22 cellular contexts compared by ENCODE assay signal in the genomic region with DNA sequence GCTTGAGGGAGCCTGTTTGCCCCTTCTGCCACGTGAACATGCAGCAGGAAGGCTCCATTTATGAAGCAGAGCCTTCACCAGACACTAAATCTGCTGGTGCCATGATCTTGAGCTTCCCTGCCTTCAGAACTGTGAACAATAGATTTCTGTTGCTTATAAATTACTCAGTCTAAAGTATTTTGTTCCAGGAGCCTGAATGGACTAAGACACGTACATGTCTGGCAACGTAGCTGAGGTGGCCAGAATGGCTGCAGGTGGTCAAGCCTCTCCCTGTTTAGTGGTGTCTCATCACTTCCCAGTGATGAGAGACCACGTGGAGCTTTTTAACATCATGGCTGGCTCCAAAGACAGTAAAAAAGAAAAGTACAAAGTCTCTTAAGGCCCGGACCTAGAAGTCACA. TPM values are rescaled to one million over a fixed set of nuclear protein-coding genes. Genes with fewer than 3 reads are reported as not detected.
A peak's percentile ranks its signal among the peaks of the same experiment; 100 is the strongest.
DNase-seq lines count a peak whose midpoint lies in the region; ATAC-seq and TF ChIP-seq lines count a peak whose summit lies in the region.
"Had no signal": no experiment of that assay in that cellular context is flagged by ENCODE, and none has a peak within 500 bp of the region (broad histone marks: within the 10 kb centered on the region; RNA-seq: fewer than 3 reads in every experiment).

No MANE protein-coding gene starts in this region.

- no peak for TF ChIP-seq EP300 in transverse colon (IDR thresholded peaks at IDR 0.05; ENCODE audit: low read depth)

- TF ChIP-seq POLR2A in transverse colon (IDR thresholded peaks at IDR 0.05) = no peak

- intact Hi-C loops in transverse colon (cut with DNase I; ENCODE audit: low total_unique reads) = no loop called here
- intact Hi-C loops in activated CD4-positive, alpha-beta memory T cell treated with anti-CD3 and anti-CD28 coated beads for 36 hours (cut with micrococcal nuclease) = no loop called here

- H3K27ac ChIP-seq in SJSA1 = peak overlapping the region; percentile 45
- peak overlapping the region; percentile 70 to 83 (median 74) for H3K27ac ChIP-seq in transverse colon
- H3K27ac ChIP-seq in hepatocyte = no peak overlapping the region
- H3K27ac ChIP-seq: pancreas, right lobe of liver, suprapubic skin, WERI-Rb-1 had no signal

- H3K4me1 ChIP-seq in SJSA1 (replicated peaks) (peaks cover 42% of the 10 kb centered on the region), transverse colon (peaks cover 24 to 42% (median 36%) of the 10 kb centered on the region in 4 donors), hepatocyte (ENCODE audit: insufficient read depth) (peaks cover 26% of the 10 kb centered on the region)
- H3K4me1 ChIP-seq: right lobe of liver had no signal

- peaks cover 4% of the 10 kb centered on the region for H3K27me3 Mint-ChIP-seq in nephron (ENCODE audit: low read depth)
- H3K27me3 Mint-ChIP-seq in activated CD4-positive, alpha-beta memory T cell treated with anti-CD3 and anti-CD28 coated beads for 36 hours = no peaks in the 10 kb centered on the region
- H3K27me3 Mint-ChIP-seq: activated naive CD8-positive, alpha-beta T cell; effector memory CD8-positive, alpha-beta T cell; memory B cell; naive B cell had no signal

- peak overlapping the region; percentile 93 to 99 (median 98) for H3K27ac Mint-ChIP-seq in nephron
- H3K27ac Mint-ChIP-seq in activated CD4-positive, alpha-beta memory T cell treated with anti-CD3 and anti-CD28 coated beads for 36 hours = no peak overlapping the region
- H3K27ac Mint-ChIP-seq: activated naive CD8-positive, alpha-beta T cell; activated T-helper 2 cell treated with anti-CD3 and anti-CD28 coated beads, Interferon-gamma antibody, Interleukin-2, Interleukin-4, amounts not matched to agents 10 μg/mL and 5 μg/mL and 100 μg/mL, durations not matched to agents 14 hours and 24 hours and 36 hours; memory B cell had no signal

- no peaks in the 10 kb centered on the region for H4K20me1 ChIP-seq in hepatocyte (ENCODE audit: insufficient read depth, poor library complexity, severe bottlenecking)

- H3K27me3 ChIP-seq in SJSA1 (replicated peaks) (no peaks in the 10 kb centered on the region), transverse colon (no peaks in the 10 kb centered on the region), hepatocyte (no peaks in the 10 kb centered on the region)
- H3K27me3 ChIP-seq: pancreas, right lobe of liver, suprapubic skin had no signal

- DNase-seq in SJSA1 (ENCODE audit: low read depth in 1 of 2, low spot score in 2 of 2) (no peak), transverse colon (no peak), hepatocyte (ENCODE audit: low spot score) (no peak)
- DNase-seq in activated CD4-positive, alpha-beta memory T cell treated with anti-CD3 and anti-CD28 coated beads for 36 hours = no peak
- DNase-seq: activated CD4-positive, alpha-beta T cell treated with anti-CD3 and anti-CD28 coated beads, Interleukin-2, amount 50 U/mL, for 1 hour; effector memory CD8-positive, alpha-beta T cell; naive B cell; NCI-H1417 treated with DMSO at 0.1 percent for 48 hours; NCI-H2107; NCI-H510A; pancreas; right lobe of liver; WERI-Rb-1 had no signal

- 80 to 92% methylated on average over 3 to 5 of the region's 5 CpGs for WGBS in transverse colon (ENCODE audit: low coverage in 1 of 2), 2 donors
- WGBS in hepatocyte (ENCODE audit: low lambda C conversion rate, missing lambda C conversion rate) = 64% methylated on average over 5 of the region's 5 CpGs

- ATAC-seq in HG03280 (IDR thresholded peaks at IDR 0.05; ENCODE audit: unreplicated experiment) (peak; percentile 7), HG03108 (IDR thresholded peaks at IDR 0.05; ENCODE audit: unreplicated experiment) (no peak)
- ATAC-seq: effector memory CD8-positive, alpha-beta T cell; HepG2; pancreas; right lobe of liver had no signal

- H3K4me3 ChIP-seq in SJSA1 (no peak overlapping the region), transverse colon (no peak overlapping the region), hepatocyte (no peak overlapping the region)
- H3K4me3 ChIP-seq: pancreas, right lobe of liver, SK-N-MC, suprapubic skin had no signal

- H2AFZ ChIP-seq in hepatocyte = no peak overlapping the region

- POLR2A ChIA-PET in activated CD4-positive, alpha-beta memory T cell treated with anti-CD3 and anti-CD28 coated beads for 36 hours (lab: Charles Lee) = no interaction called here

- H3K4me3 Mint-ChIP-seq in nephron = no peak overlapping the region
- no peak overlapping the region for H3K4me3 Mint-ChIP-seq in activated CD4-positive, alpha-beta memory T cell treated with anti-CD3 and anti-CD28 coated beads for 36 hours
- H3K4me3 Mint-ChIP-seq: activated naive CD8-positive, alpha-beta T cell; effector memory CD8-positive, alpha-beta T cell; memory B cell had no signal

- H3K4me1 Mint-ChIP-seq in nephron = peaks cover 66% of the 10 kb centered on the region
- peaks cover 24% of the 10 kb centered on the region for H3K4me1 Mint-ChIP-seq in activated CD4-positive, alpha-beta memory T cell treated with anti-CD3 and anti-CD28 coated beads for 36 hours (ENCODE audit: low read depth)

- TF ChIP-seq CTCF in nephron (IDR thresholded peaks at IDR 0.05; ENCODE audit: unreplicated experiment in 3 of 3) (no peak), transverse colon (IDR thresholded peaks at IDR 0.05) (no peak), hepatocyte (IDR thresholded peaks at IDR 0.05; ENCODE audit: poor library complexity) (no peak)

- no peaks in the 10 kb centered on the region for H3K9me3 Mint-ChIP-seq in nephron
- peaks cover 2% of the 10 kb centered on the region for H3K9me3 Mint-ChIP-seq in activated CD4-positive, alpha-beta memory T cell treated with anti-CD3 and anti-CD28 coated beads for 36 hours
- H3K9me3 Mint-ChIP-seq: effector memory CD8-positive, alpha-beta T cell; memory B cell had no signal

- no peaks in the 10 kb centered on the region for H3K79me2 ChIP-seq in hepatocyte

- in situ Hi-C loops in transverse colon (cut with MboI; ENCODE audit: low pct_ligation_motif_present in 1 of 4, low pct_unique_long_range_greater_than_20kb in 1 of 4, low sequenced_read_pairs in 3 of 4) = no loop called here

- CTCF ChIA-PET in activated CD4-positive, alpha-beta memory T cell treated with anti-CD3 and anti-CD28 coated beads for 36 hours (lab: Charles Lee) = no interaction called here

- H3K9me3 ChIP-seq in SJSA1 (replicated peaks) (no peaks in the 10 kb centered on the region), transverse colon (no peaks in the 10 kb centered on the region), hepatocyte (ENCODE audit: low read depth) (no peaks in the 10 kb centered on the region)
- H3K9me3 ChIP-seq: pancreas, right lobe of liver, suprapubic skin had no signal

- H3K36me3 ChIP-seq in SJSA1 = no peaks in the 10 kb centered on the region
- H3K36me3 ChIP-seq in transverse colon = no peaks in the 10 kb centered on the region
- no peaks in the 10 kb centered on the region for H3K36me3 ChIP-seq in hepatocyte (replicated peaks; ENCODE audit: insufficient read depth, low read depth)
- H3K36me3 ChIP-seq: pancreas, right lobe of liver, suprapubic skin, WERI-Rb-1 had no signal

- no peaks in the 10 kb centered on the region for H3K9me2 ChIP-seq in hepatocyte (replicated peaks; ENCODE audit: insufficient read depth)

- no peaks in the 10 kb centered on the region for H3K36me3 Mint-ChIP-seq in nephron (ENCODE audit: low read depth)
- H3K36me3 Mint-ChIP-seq in activated CD4-positive, alpha-beta memory T cell treated with anti-CD3 and anti-CD28 coated beads for 36 hours = no peaks in the 10 kb centered on the region

- H3K4me2 ChIP-seq in hepatocyte = no peak overlapping the region

RNA-seq across cellular contexts. Expression of gene SLC38A2, which starts 32.2 kb away (rescaled TPM):
- 188 and 238 TPM in 2 replicates for total RNA-seq in SJSA1 (2014; rRNA removed; shearing (Covaris generic))
- total RNA-seq in transverse colon = 100 to 1,000 TPM; 104 to 300 (median 229) TPM
- total RNA-seq in activated CD4-positive, alpha-beta memory T cell treated with anti-CD3 and anti-CD28 coated beads for 36 hours = 100 to 1,000 TPM; 173 to 187 TPM
- total RNA-seq in hepatocyte = 372 and 373 TPM in 2 replicates
- polyA plus RNA-seq in hepatocyte = 139 and 144 TPM in 2 replicates
